29 cellular contexts compared by ENCODE assay signal in the genomic region with DNA sequence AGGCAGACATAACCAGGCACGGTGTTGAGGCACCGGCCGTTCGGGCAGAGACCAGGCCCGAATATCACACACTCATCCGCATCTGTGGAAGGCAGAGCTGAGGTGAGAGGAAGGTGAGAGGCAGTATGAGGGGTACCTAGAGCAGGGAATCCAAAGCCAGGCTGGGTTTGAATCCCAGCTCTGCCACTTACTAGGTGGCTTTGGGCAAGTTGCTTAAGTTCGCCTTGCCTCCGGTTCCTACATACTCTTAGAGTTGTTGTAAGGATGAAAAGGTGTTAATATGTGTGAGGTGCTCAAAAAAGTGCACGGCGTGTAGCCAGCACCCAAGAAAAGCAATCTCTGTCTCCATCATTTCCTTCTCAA.
"Had no signal": no experiment of that assay in that cellular context is flagged by ENCODE, and none has a peak within 500 bp of the region (broad histone marks: within the 10 kb centered on the region; RNA-seq: fewer than 3 reads in every experiment).

No MANE protein-coding gene starts in this region.

- H3K27ac ChIP-seq: colonic mucosa, epithelial cell of prostate, gastroesophageal sphincter, heart left ventricle, left lung, ovary, psoas muscle, sigmoid colon, testis, tibial artery had no signal

- H3K4me1 ChIP-seq: colonic mucosa, psoas muscle, testis, tibial artery had no signal

- H3K36me3 ChIP-seq: colonic mucosa, ovary, sigmoid colon had no signal

- H3K4me3 Mint-ChIP-seq: dendritic cell treated with granulocyte-macrophage colony-stimulating factor and Interleukin-4, amounts not matched to agents 40 ng/mL and 50 ng/mL, for 4 days; endodermal cell; naive thymus-derived CD4-positive, alpha-beta T cell; nephron; stimulated activated memory B cell treated with anti-CD40 and anti-IgM and Interleukin-4, amounts not matched to agents 10 μg/mL and 1 μg/mL and 100 μg/mL, for 72 hours; type B pancreatic cell had no signal

- H3K36me3 Mint-ChIP-seq: stimulated activated memory B cell treated with anti-CD40 and anti-IgM and Interleukin-4, amounts not matched to agents 10 μg/mL and 1 μg/mL and 100 μg/mL, for 72 hours; type B pancreatic cell had no signal

- H3K27ac Mint-ChIP-seq: dendritic cell treated with granulocyte-macrophage colony-stimulating factor and Interleukin-4, amounts not matched to agents 40 ng/mL and 50 ng/mL, for 4 days; endodermal cell; nephron; stimulated activated memory B cell treated with anti-CD40 and anti-IgM and Interleukin-4, amounts not matched to agents 10 μg/mL and 1 μg/mL and 100 μg/mL, for 72 hours; type B pancreatic cell had no signal

- H3K27me3 ChIP-seq: colonic mucosa, gastroesophageal sphincter, heart left ventricle, ovary, sigmoid colon, testis, tibial artery had no signal

- DNase-seq: colonic mucosa; effector CD8-positive, alpha-beta T cell; foreskin fibroblast; hippocampal formation; left cardiac atrium; mesendoderm; midbrain; naive thymus-derived CD4-positive, alpha-beta T cell; nucleus accumbens; psoas muscle; sigmoid colon; stimulated activated CD4-positive, alpha-beta T cell treated with anti-CD3 and anti-CD28 coated beads, Interleukin-2, amount 100 ng/mL, for 24 hours; stimulated activated CD4-positive, alpha-beta T cell treated with anti-CD3 and anti-CD28 coated beads, Interleukin-4, amount 100 ng/mL, for 24 hours; stimulated activated naive CD8-positive, alpha-beta T cell treated with anti-CD3 and anti-CD28 coated beads, Interleukin-15, Interleukin-2, amounts not matched to agents 100 U/mL and 50 U/mL, for 24 hours; substantia nigra; testis had no signal

- H3K27me3 Mint-ChIP-seq: type B pancreatic cell had no signal

- ATAC-seq: esophagus mucosa; gastroesophageal sphincter; heart left ventricle; left cardiac atrium; left lung; naive thymus-derived CD4-positive, alpha-beta T cell; psoas muscle; right cardiac atrium; stimulated activated memory B cell treated with anti-CD40 and anti-IgM and Interleukin-4, amounts not matched to agents 10 μg/mL and 1 μg/mL and 100 μg/mL, for 72 hours; stimulated activated naive CD8-positive, alpha-beta T cell treated with anti-CD3 and anti-CD28 coated beads, Interleukin-15, Interleukin-2, amounts not matched to agents 100 U/mL and 50 U/mL, for 24 hours had no signal

- H3K9me3 ChIP-seq: colonic mucosa, gastroesophageal sphincter, heart left ventricle, left lung, ovary, psoas muscle, sigmoid colon, testis, tibial artery had no signal

- H3K9me3 Mint-ChIP-seq: dendritic cell treated with granulocyte-macrophage colony-stimulating factor and Interleukin-4, amounts not matched to agents 40 ng/mL and 50 ng/mL, for 4 days; endodermal cell; naive thymus-derived CD4-positive, alpha-beta T cell; nephron; stimulated activated memory B cell treated with anti-CD40 and anti-IgM and Interleukin-4, amounts not matched to agents 10 μg/mL and 1 μg/mL and 100 μg/mL, for 72 hours; type B pancreatic cell had no signal

- H3K4me3 ChIP-seq: colonic mucosa, gastroesophageal sphincter, heart left ventricle, left lung, ovary, psoas muscle, sigmoid colon, testis, tibial artery had no signal
